ENCODE assay signal across 21 cellular contexts in the genomic region with DNA sequence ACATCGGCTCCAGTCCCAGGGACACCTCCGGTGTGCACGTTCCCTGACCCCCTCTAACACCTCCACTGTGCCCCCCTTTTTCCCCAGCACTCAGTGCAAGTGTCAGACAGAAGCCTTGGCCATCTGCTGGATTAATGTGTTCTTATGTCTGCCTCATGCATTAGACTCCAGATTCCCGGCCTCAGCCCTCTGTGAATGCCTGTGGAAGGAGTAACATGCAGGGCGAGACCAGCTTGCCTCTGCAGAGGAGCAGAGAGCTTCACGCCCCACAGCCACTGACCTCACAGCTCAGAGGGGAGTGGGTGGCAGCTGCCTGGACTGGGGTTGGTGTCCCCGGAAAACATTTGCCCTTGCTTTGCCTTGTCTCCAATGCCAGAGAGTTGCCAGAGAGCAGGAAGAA.
"Had no signal": no experiment of that assay in that cellular context is flagged by ENCODE, and none has a peak within 500 bp of the region (broad histone marks: within the 10 kb centered on the region; RNA-seq: fewer than 3 reads in every experiment).

No MANE protein-coding gene starts in this region.

- DNase-seq: activated B cell treated with CpG ODN at 0.5 μM for 24 hours; activated CD4-positive, alpha-beta T cell treated with anti-CD3 and anti-CD28 coated beads, Interleukin-2, amount 10 ng/mL, durations not matched to agents 7 days and 5 days; activated CD8-positive, alpha-beta T cell treated with anti-CD3 and anti-CD28 coated beads, Interleukin-2, amount 10 ng/mL, durations not matched to agents 7 days and 5 days; activated naive CD4-positive, alpha-beta T cell treated with anti-CD3 and anti-CD28 coated beads for 36 hours; activated T-cell treated with anti-CD3 and anti-CD28 coated beads, Interleukin-2, amount 50 U/mL, for 24 hours; anterior cingulate cortex; erythroblast; hypothalamus; pancreas; stimulated activated CD4-positive, alpha-beta T cell treated with anti-CD3 and anti-CD28 coated beads, Interleukin-4, amount 100 ng/mL, for 4 hours; T-cell; testis; upper lobe of left lung had no signal

- H3K36me3 ChIP-seq: pancreas, upper lobe of left lung had no signal

- H3K4me1 ChIP-seq: pancreas, upper lobe of left lung had no signal

- H3K9me3 ChIP-seq: pancreas, testis, upper lobe of left lung had no signal

- FAIRE-seq: endometrium, frontal cortex, keratinocyte, pancreas had no signal

- ATAC-seq: activated CD8-positive, alpha-beta T cell treated with anti-CD3 and anti-CD28 coated beads, Interleukin-2, amount 10 ng/mL, durations not matched to agents 7 days and 5 days; left lobe of liver; sciatic nerve; stimulated activated memory B cell treated with anti-CD40 and anti-IgM and Interleukin-4, amounts not matched to agents 10 μg/mL and 1 μg/mL and 100 μg/mL, for 72 hours; T-cell had no signal

- H3K4me3 ChIP-seq: coronary artery, lung, pancreas, testis, upper lobe of left lung had no signal

- H3K27me3 ChIP-seq: pancreas, testis, upper lobe of left lung had no signal

- H3K27ac ChIP-seq: coronary artery, pancreas, testis, upper lobe of left lung had no signal
